In genomic region chr1:206606867-206607266, GRCh38 we compare ENCODE assay signal across 8 cellular contexts. TPM values are rescaled to one million over a fixed set of nuclear protein-coding genes. Genes with fewer than 3 reads are reported as not detected.
DNase-seq lines count a peak whose midpoint lies in the region; ATAC-seq and TF ChIP-seq lines count a peak whose summit lies in the region.

No MANE protein-coding gene starts in this region.

- H2BK5ac ChIP-seq in mesenchymal stem cell (ENCODE audit: low read depth, low read length, poor library complexity, severe bottlenecking) = no peak overlapping the region

- H3K4ac ChIP-seq in mesenchymal stem cell (ENCODE audit: low read depth in 1 of 2, low read length in 2 of 2) = no peak overlapping the region

- H3K79me1 ChIP-seq in mesenchymal stem cell (replicated peaks; ENCODE audit: low read length, poor library complexity, severe bottlenecking) = peaks cover 17% of the 10 kb centered on the region

- H2BK15ac ChIP-seq in mesenchymal stem cell (ENCODE audit: low read depth, poor library complexity, severe bottlenecking) = no peak overlapping the region

- WGBS in mesenchymal stem cell = 29% methylated on average over 1 of the region's 3 CpGs

- H3K4me3 Mint-ChIP-seq in WTC11 = no peak overlapping the region

- H3K36me3 ChIP-seq in mesenchymal stem cell (ENCODE audit: control insufficient read depth in 1 of 2, insufficient read depth in 2 of 2, low read depth in 1 of 2, low read length in 2 of 2) (peaks cover 21 to 77% of the 10 kb centered on the region in 2 experiments), left lung (peaks cover 0 to 78% of the 10 kb centered on the region in 2 donors)

- H2BK120ac ChIP-seq in mesenchymal stem cell (ENCODE audit: low read depth, low read length) = no peak overlapping the region

- H3K4me1 ChIP-seq in mesenchymal stem cell (ENCODE audit: control insufficient read depth, insufficient read depth, low read depth, low read length) (peaks cover 4% of the 10 kb centered on the region), left lung (peaks cover 5 to 8% of the 10 kb centered on the region in 2 donors)

- no peak overlapping the region for H3K27ac Mint-ChIP-seq in WTC11

- H3K4me3 ChIP-seq in mesenchymal stem cell (ENCODE audit: insufficient read depth in 1 of 2, low read depth in 1 of 2, low read length in 2 of 2) (no peak overlapping the region), left lung (no peak overlapping the region)

- H2AK5ac ChIP-seq in mesenchymal stem cell (ENCODE audit: low read length, severe bottlenecking) = no peak overlapping the region

- H3K27me3 ChIP-seq in mesenchymal stem cell (ENCODE audit: control insufficient read depth in 1 of 2, insufficient read depth in 1 of 2, low read length in 2 of 2) = no peaks in the 10 kb centered on the region
- no peaks in the 10 kb centered on the region for H3K27me3 ChIP-seq in left lung

- H3K9me3 ChIP-seq in mesenchymal stem cell (ENCODE audit: control insufficient read depth, low read length) (no peaks in the 10 kb centered on the region), left lung (no peaks in the 10 kb centered on the region)

- CTCF ChIA-PET in WTC11 (lab: Charles Lee) = no interaction called here

- no peaks in the 10 kb centered on the region for H3K9me3 Mint-ChIP-seq in WTC11

- H3K36me3 Mint-ChIP-seq in WTC11 = peaks cover 20% of the 10 kb centered on the region

- intact Hi-C loops in left lung (cut with DNase I) = no loop called here

- no peak overlapping the region for H3K4me2 ChIP-seq in mesenchymal stem cell (ENCODE audit: low read length, poor library complexity, severe bottlenecking)

- H4K91ac ChIP-seq in mesenchymal stem cell (ENCODE audit: low read length) = no peak overlapping the region

- 0 out of 2 replicates have a peak, but pooled peaks have one; percentile 12 for TF ChIP-seq CTCF in WTC11 (IDR thresholded peaks at IDR 0.05)
- no peak for TF ChIP-seq CTCF in left lung (IDR thresholded peaks at IDR 0.05)

- DNase-seq in NCI-H82 (lab: John Stamatoyannopoulos, UW) = peak; percentile 60
- no peak for DNase-seq in NCI-H82 treated with DMSO at 0.1 percent for 48 hours (lab: John Stamatoyannopoulos, UW; ENCODE audit: unreplicated experiment)
- peak; percentile 38 for DNase-seq in LHCN-M2 (ENCODE audit: low read depth)
- DNase-seq in WTC11 (ENCODE audit: low spot score) = no peak
- DNase-seq in mesenchymal stem cell = peak; percentile 56
- DNase-seq in dedifferentiated amniotic fluid mesenchymal stem cell (ENCODE audit: extremely low spot score) = no peak
- no peak for DNase-seq in left lung

- H3K27ac ChIP-seq in mesenchymal stem cell (ENCODE audit: low read length, poor library complexity, severe bottlenecking) (no peak overlapping the region), left lung (no peak overlapping the region)

- no peak overlapping the region for H2BK12ac ChIP-seq in mesenchymal stem cell (ENCODE audit: low read length in 2 of 2)

- no peak overlapping the region for H3K14ac ChIP-seq in mesenchymal stem cell (ENCODE audit: low read length in 2 of 2)

- H3K9ac ChIP-seq in mesenchymal stem cell (ENCODE audit: low read length) = no peak overlapping the region

- no peak overlapping the region for H3K18ac ChIP-seq in mesenchymal stem cell (ENCODE audit: low read depth in 1 of 2, low read length in 2 of 2)

- peak; percentile 73 for ATAC-seq in WTC11
- ATAC-seq in HG03095 (IDR thresholded peaks at IDR 0.05; ENCODE audit: unreplicated experiment) = no peak
- no peak for ATAC-seq in left lung

- H2AFZ ChIP-seq in mesenchymal stem cell (ENCODE audit: low read depth, low read length) = no peak overlapping the region

- H3K23ac ChIP-seq in mesenchymal stem cell (ENCODE audit: low read length in 2 of 2) = no peak overlapping the region

- no peak overlapping the region for H4K8ac ChIP-seq in mesenchymal stem cell (ENCODE audit: low read length)

- H3K4me1 Mint-ChIP-seq in WTC11 = peaks cover 10% of the 10 kb centered on the region

- POLR2A ChIA-PET in WTC11 (lab: Charles Lee) = no interaction called here

- no peaks in the 10 kb centered on the region for H3K27me3 Mint-ChIP-seq in WTC11 (ENCODE audit: low read depth)

TF ChIP-seq in WTC11, 78 proteins besides CTCF, POLR2A, EP300 and RAD21 (continues in another document):
- no peak for TF ChIP-seq GABPB1 (CRISPR knock-in tag; IDR thresholded peaks at IDR 0.05)
- TF ChIP-seq ZNF396 (CRISPR knock-in tag; IDR thresholded peaks at IDR 0.05; ENCODE audit: borderline replicate concordance) = no peak
- no peak for TF ChIP-seq ZNF317 (CRISPR knock-in tag; IDR thresholded peaks at IDR 0.05; ENCODE audit: borderline replicate concordance, low read depth)
- TF ChIP-seq KAT7 (CRISPR knock-in tag; IDR thresholded peaks at IDR 0.05; ENCODE audit: borderline replicate concordance) = no peak
- TF ChIP-seq MYBL2 (CRISPR knock-in tag; IDR thresholded peaks at IDR 0.05) = no peak
- no peak for TF ChIP-seq NFATC4 (CRISPR knock-in tag; IDR thresholded peaks at IDR 0.05)
- no peak for TF ChIP-seq E2F4 (CRISPR knock-in tag; IDR thresholded peaks at IDR 0.05; ENCODE audit: borderline replicate concordance, low read depth)
- TF ChIP-seq TEAD4 (CRISPR knock-in tag; IDR thresholded peaks at IDR 0.05) = no peak
- TF ChIP-seq, protein P1, sequence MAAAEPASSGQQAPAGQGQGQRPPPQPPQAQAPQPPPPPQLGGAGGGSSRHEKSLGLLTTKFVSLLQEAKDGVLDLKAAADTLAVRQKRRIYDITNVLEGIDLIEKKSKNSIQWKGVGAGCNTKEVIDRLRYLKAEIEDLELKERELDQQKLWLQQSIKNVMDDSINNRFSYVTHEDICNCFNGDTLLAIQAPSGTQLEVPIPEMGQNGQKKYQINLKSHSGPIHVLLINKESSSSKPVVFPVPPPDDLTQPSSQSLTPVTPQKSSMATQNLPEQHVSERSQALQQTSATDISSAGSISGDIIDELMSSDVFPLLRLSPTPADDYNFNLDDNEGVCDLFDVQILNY (CRISPR knock-in tag; IDR thresholded peaks at IDR 0.05) = no peak
- no peak for TF ChIP-seq ARID4B (CRISPR knock-in tag; IDR thresholded peaks at IDR 0.05; ENCODE audit: borderline replicate concordance)
- TF ChIP-seq SOX15 (CRISPR knock-in tag; IDR thresholded peaks at IDR 0.05) = no peak
- TF ChIP-seq ESRRA (CRISPR knock-in tag; IDR thresholded peaks at IDR 0.05; ENCODE audit: borderline replicate concordance) = no peak

RNA-seq across cellular contexts. Expression of gene EIF2D, which starts 5.4 kb away (rescaled TPM):
- total RNA-seq in LHCN-M2 (2014; rRNA removed) (49.3 and 53.5 TPM in 2 replicates), WTC11 (2021) (35.7 to 36.8 TPM (median 35.9 TPM) in 3 replicates), left lung (10 to 100 TPM; 37.5 to 39.5 TPM)
- polyA plus RNA-seq in LHCN-M2 (2012) = 39.7 TPM
- 35.2 TPM for polyA plus RNA-seq in mesenchymal stem cell (2013, experiment 1 of 2)
- 37.7 TPM for polyA plus RNA-seq in mesenchymal stem cell (2013, experiment 2 of 2)

RNA-seq across cellular contexts. Expression of gene DYRK3, which starts 28.5 kb away (rescaled TPM):
- total RNA-seq in LHCN-M2 (2014; rRNA removed) (30.5 and 31.0 TPM in 2 replicates), WTC11 (2021) (6.7 to 7.8 TPM (median 6.7 TPM) in 3 replicates), left lung (10 to 100 TPM; 11.5 to 11.8 TPM)
- 9.1 TPM for polyA plus RNA-seq in LHCN-M2 (2012)
- 12.2 TPM for polyA plus RNA-seq in mesenchymal stem cell (2013, experiment 1 of 2)
- 12.4 TPM for polyA plus RNA-seq in mesenchymal stem cell (2013, experiment 2 of 2)

Comparison
In these comparisons a context has a peak if more than half of its experiments do, and no peak if none do; other contexts are left out.
1. DNase-seq: peak in NCI-H82 (single experiment), LHCN-M2 (single experiment) and mesenchymal stem cell (single experiment); none in NCI-H82 treated with DMSO at 0.1 percent for 48 hours (single experiment), WTC11 (single experiment), dedifferentiated amniotic fluid mesenchymal stem cell (single experiment) and left lung (0 of 2).